Comparison of ENCODE assay signal across 8 cellular contexts in the genomic region with DNA sequence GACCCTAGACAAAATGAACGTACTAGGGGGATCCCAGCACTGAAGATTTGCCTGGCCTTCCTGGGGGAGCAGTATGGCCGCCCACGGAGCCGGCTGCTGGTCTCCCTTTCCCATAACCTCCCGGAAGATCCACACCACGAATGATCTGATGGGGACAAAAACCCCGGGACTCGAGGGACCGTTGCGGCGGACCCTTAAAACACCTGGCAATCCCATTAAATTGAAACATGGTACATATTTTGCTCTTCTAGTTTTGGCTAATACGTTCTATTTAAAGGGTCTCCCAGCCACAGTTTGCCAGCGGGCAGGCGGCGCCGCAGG. TPM values are rescaled to one million over a fixed set of nuclear protein-coding genes. Genes with fewer than 3 reads are reported as not detected.
DNase-seq lines count a peak whose midpoint lies in the region; TF ChIP-seq lines count a peak whose summit lies in the region.

No MANE protein-coding gene starts in this region.

- TF ChIP-seq POLR2A in adrenal gland (IDR thresholded peaks at IDR 0.05), result no peak

- TF ChIP-seq RAD21 in liver (IDR thresholded peaks at IDR 0.05), result no peak

- WGBS in adrenal gland, 4 donors, result 38 to 70% (median 52%) methylated on average over 11 to 16 of the region's 16 CpGs
- WGBS in liver, result 48% methylated on average over 16 of the region's 16 CpGs
- WGBS in thymus, result 48% methylated on average over 16 of the region's 16 CpGs

- H3K27me3 Mint-ChIP-seq in activated T-cell treated with anti-CD3 and anti-CD28 coated beads, Interleukin-2, amount 50 U/mL, for 24 hours, result no peaks in the 10 kb centered on the region

- H3K36me3 Mint-ChIP-seq in activated T-cell treated with anti-CD3 and anti-CD28 coated beads, Interleukin-2, amount 50 U/mL, for 24 hours (ENCODE audit: low read depth), result peaks cover 2% of the 10 kb centered on the region

- H3K27ac ChIP-seq in adrenal gland (peak overlapping the region; percentile 19 to 96 (median 92)), liver (ENCODE audit: low read depth in 1 of 2, low read length in 2 of 2) (peak overlapping the region; percentile 74 to 84), thymus (ENCODE audit: low read depth) (peak overlapping the region; percentile 93)

- TF ChIP-seq CTCF in adrenal gland (IDR thresholded peaks at IDR 0.05), result no peak
- no peak for TF ChIP-seq CTCF in liver (IDR thresholded peaks at IDR 0.05; ENCODE audit: low read depth, low read length, missing input control)

- H3K36me3 ChIP-seq in adrenal gland (replicated peaks in 1 of 2) (no peaks in the 10 kb centered on the region), liver (ENCODE audit: control insufficient read depth in 4 of 4, insufficient read depth in 3 of 4, low read depth in 1 of 4, low read length in 3 of 4) (no peaks in the 10 kb centered on the region), thymus (ENCODE audit: control insufficient read depth, insufficient read depth) (no peaks in the 10 kb centered on the region)

- no peaks in the 10 kb centered on the region for H3K9me3 ChIP-seq in adrenal gland (replicated peaks in 1 of 3)
- no peaks in the 10 kb centered on the region for H3K9me3 ChIP-seq in liver (ENCODE audit: control insufficient read depth in 4 of 4, low read length in 3 of 4)
- no peaks in the 10 kb centered on the region for H3K9me3 ChIP-seq in thymus (ENCODE audit: control insufficient read depth)

- peak overlapping the region; percentile 70 for H3K4me3 Mint-ChIP-seq in activated T-cell treated with anti-CD3 and anti-CD28 coated beads, Interleukin-2, amount 50 U/mL, for 24 hours

- H3K27me3 ChIP-seq in adrenal gland, result no peaks in the 10 kb centered on the region
- no peaks in the 10 kb centered on the region for H3K27me3 ChIP-seq in liver (ENCODE audit: control insufficient read depth in 4 of 4, insufficient read depth in 4 of 4, low read length in 3 of 4)
- H3K27me3 ChIP-seq in thymus (ENCODE audit: control insufficient read depth, insufficient read depth), result no peaks in the 10 kb centered on the region

- peak overlapping the region in 2 of 4 donors; percentile 76 to 93 for H3K4me3 ChIP-seq in adrenal gland
- H3K4me3 ChIP-seq in liver (ENCODE audit: low read depth in 1 of 3, low read length in 3 of 3), result peak overlapping the region in 2 of 3 donors; percentile 40 to 90
- peak overlapping the region; percentile 66 for H3K4me3 ChIP-seq in thymus (ENCODE audit: low read length)

- peak overlapping the region in 1 of 2 donors; percentile 57 for H3K9ac ChIP-seq in liver (ENCODE audit: low read depth in 1 of 2, low read length in 2 of 2)

- intact Hi-C loops in adrenal gland (cut with DNase I), result no loop called here

- DNase-seq in activated T-cell treated with anti-CD3 and anti-CD28 coated beads, Interleukin-2, amount 50 U/mL, for 24 hours, result no peak
- no peak for DNase-seq in activated T-cell treated with anti-CD3 and anti-CD28 coated beads, Interleukin-2, amount 50 U/mL, for 48 hours
- DNase-seq in adrenal gland (no peak), NCI-H1092 (lab: John Stamatoyannopoulos, UW) (no peak), GDM1 (lab: John Stamatoyannopoulos, UW) (no peak), SHP77 treated with DMSO at 0.1 percent for 48 hours (lab: John Stamatoyannopoulos, UW) (no peak)

- H3K4me1 Mint-ChIP-seq in activated T-cell treated with anti-CD3 and anti-CD28 coated beads, Interleukin-2, amount 50 U/mL, for 24 hours (ENCODE audit: low read depth), result peaks cover 48% of the 10 kb centered on the region

- H3K9me3 Mint-ChIP-seq in activated T-cell treated with anti-CD3 and anti-CD28 coated beads, Interleukin-2, amount 50 U/mL, for 24 hours, result no peaks in the 10 kb centered on the region

- H3K4me1 ChIP-seq in adrenal gland (replicated peaks in 1 of 2), result peaks cover 8 to 30% of the 10 kb centered on the region in 2 donors
- peaks cover 3 to 10% (median 6%) of the 10 kb centered on the region in 4 donors for H3K4me1 ChIP-seq in liver (ENCODE audit: control insufficient read depth in 4 of 4, insufficient read depth in 4 of 4, low read length in 3 of 4)
- H3K4me1 ChIP-seq in thymus (ENCODE audit: control insufficient read depth, insufficient read depth, low read length), result peaks cover 28% of the 10 kb centered on the region

- peak overlapping the region; percentile 88 for H3K27ac Mint-ChIP-seq in activated T-cell treated with anti-CD3 and anti-CD28 coated beads, Interleukin-2, amount 50 U/mL, for 24 hours

TF ChIP-seq in liver, 16 proteins besides CTCF, POLR2A, EP300 and RAD21:
- no peak for TF ChIP-seq EGR1 (IDR thresholded peaks at IDR 0.05; ENCODE audit: low read depth in 2 of 2)
- no peak for TF ChIP-seq TAF1 (conservative IDR thresholded peaks at IDR 0.05)
- no peak for TF ChIP-seq FOXA2 (IDR thresholded peaks at IDR 0.05)
- TF ChIP-seq YY1 (IDR thresholded peaks at IDR 0.05), result no peak
- TF ChIP-seq MAX (IDR thresholded peaks at IDR 0.05), result no peak
- TF ChIP-seq JUND (IDR thresholded peaks at IDR 0.05), result no peak
- TF ChIP-seq HNF4G (IDR thresholded peaks at IDR 0.05), result no peak
- TF ChIP-seq SP1 (IDR thresholded peaks at IDR 0.05), result no peak
- TF ChIP-seq RXRA (IDR thresholded peaks at IDR 0.05), result no peak
- no peak for TF ChIP-seq REST (IDR thresholded peaks at IDR 0.05)
- TF ChIP-seq FOXA1 (IDR thresholded peaks at IDR 0.05), result no peak
- TF ChIP-seq NR2F2 (IDR thresholded peaks at IDR 0.05), result no peak
- TF ChIP-seq, protein P1, sequence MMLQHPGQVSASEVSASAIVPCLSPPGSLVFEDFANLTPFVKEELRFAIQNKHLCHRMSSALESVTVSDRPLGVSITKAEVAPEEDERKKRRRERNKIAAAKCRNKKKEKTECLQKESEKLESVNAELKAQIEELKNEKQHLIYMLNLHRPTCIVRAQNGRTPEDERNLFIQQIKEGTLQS (IDR thresholded peaks at IDR 0.05), result no peak
- no peak for TF ChIP-seq GABPA (IDR thresholded peaks at IDR 0.05 in 1 of 2, conservative IDR thresholded peaks at IDR 0.05 in 1 of 2)
- TF ChIP-seq HNF4A (conservative IDR thresholded peaks at IDR 0.05), result no peak
- TF ChIP-seq ZBTB33 (IDR thresholded peaks at IDR 0.05), result no peak

RNA-seq across cellular contexts. Expression of gene LCMT1, which starts 45.2 kb away (rescaled TPM):
- total RNA-seq in adrenal gland (10 to 100 TPM; 28.1 to 58.4 (median 42.2) TPM), liver (1 to 10 TPM; 4.8 to 8.2 TPM)
- polyA plus RNA-seq in adrenal gland (10 to 100 TPM; 44.4 to 47.9 (median 45.5) TPM), liver (1 to 10 TPM; 5.8 to 7.4 TPM), thymus (41.9 TPM)

RNA-seq across cellular contexts. Expression of gene ARHGAP17, which starts 51.2 kb away (rescaled TPM):
- total RNA-seq in adrenal gland (100 to 1,000 TPM in 1 of 8 donors, 10 to 100 TPM in 7; 42.7 to 105 (median 71.0) TPM), liver (10 to 100 TPM; 21.0 to 21.9 TPM)
- polyA plus RNA-seq in adrenal gland (100 to 1,000 TPM in 1 of 3 donors, 10 to 100 TPM in 2; 84.3 to 103 (median 87.3) TPM), liver (10 to 100 TPM in 1 of 2 donors, 1 to 10 TPM in 1; 9.7 to 11.3 TPM), thymus (49.1 TPM)
